ENCODE assay signal across 28 cellular contexts in genomic region chr13:112325941-112326645, GRCh38. TPM values are rescaled to one million over a fixed set of nuclear protein-coding genes. Genes with fewer than 3 reads are reported as not detected.
DNase-seq lines count a peak whose midpoint lies in the region; ATAC-seq and TF ChIP-seq lines count a peak whose summit lies in the region.
"Had no signal": no experiment of that assay in that cellular context is flagged by ENCODE, and none has a peak within 500 bp of the region (broad histone marks: within the 10 kb centered on the region; RNA-seq: fewer than 3 reads in every experiment).

No MANE protein-coding gene starts in this region.

- peaks cover 63% of the 10 kb centered on the region for H3K27me3 Mint-ChIP-seq in progenitor cell of endocrine pancreas

- no peak for TF ChIP-seq RAD21 in IMR-90 (IDR thresholded peaks at IDR 0.05; ENCODE audit: low read length)

- no peak overlapping the region for H3K18ac ChIP-seq in IMR-90 (ENCODE audit: low read depth, low read length)

- H3K4ac ChIP-seq in IMR-90 (ENCODE audit: low read depth, low read length) = no peak overlapping the region

- H2BK20ac ChIP-seq in IMR-90 (ENCODE audit: low read depth, low read length) = no peak overlapping the region

- no peak overlapping the region for H3K4me3 Mint-ChIP-seq in progenitor cell of endocrine pancreas (ENCODE audit: low read depth)
- H3K4me3 Mint-ChIP-seq: activated CD4-positive, alpha-beta T cell treated with anti-CD3 and anti-CD28 coated beads, Interleukin-2, amount 10 ng/mL, durations not matched to agents 24 days and 14 days; activated CD8-positive, alpha-beta memory T cell treated with anti-CD3 and anti-CD28 coated beads, Interleukin-2, amount 10 ng/mL, durations not matched to agents 7 days and 5 days; activated naive CD4-positive, alpha-beta T cell treated with anti-CD3 and anti-CD28 coated beads, Interleukin-2, amount 50 U/mL, for 24 hours; T-helper 17 cell had no signal

- H3K9me3 Mint-ChIP-seq in progenitor cell of endocrine pancreas (ENCODE audit: low read depth) = no peaks in the 10 kb centered on the region
- H3K9me3 Mint-ChIP-seq: activated CD4-positive, alpha-beta T cell treated with anti-CD3 and anti-CD28 coated beads, Interleukin-2, amount 10 ng/mL, durations not matched to agents 24 days and 14 days; activated naive CD4-positive, alpha-beta T cell treated with anti-CD3 and anti-CD28 coated beads, Interleukin-2, amount 50 U/mL, for 24 hours had no signal

- DNase-seq in IMR-90 = no peak
- DNase-seq in coronary artery (ENCODE audit: low spot score) = peak; percentile 56
- peak; percentile 75 for DNase-seq in mesenteric fat pad (ENCODE audit: low spot score)
- DNase-seq in effector CD4-positive, alpha-beta T cell = no peak
- DNase-seq in NCI-H1048 (lab: John Stamatoyannopoulos, UW) = no peak
- DNase-seq in progenitor cell of endocrine pancreas (ENCODE audit: low spot score, unreplicated experiment) = no peak
- DNase-seq in HPDE6-E6E7 (ENCODE audit: extremely low spot score) = no peak
- DNase-seq: ACHN; activated CD4-positive, alpha-beta T cell treated with anti-CD3 and anti-CD28 coated beads, Interleukin-2, amount 10 ng/mL, durations not matched to agents 24 days and 14 days; activated CD8-positive, alpha-beta memory T cell treated with anti-CD3 and anti-CD28 coated beads, Interleukin-2, amount 10 ng/mL, durations not matched to agents 7 days and 5 days; central memory CD4-positive, alpha-beta T cell; mammary epithelial cell; NCI-H2171 treated with DMSO at 0.1 percent for 48 hours; NCI-H82; occipital lobe; OCI-M1; retina; stimulated activated CD4-positive, alpha-beta T cell treated with anti-CD3 and anti-CD28 coated beads, Interleukin-15, amount 100 ng/mL, for 24 hours; stimulated activated CD8-positive, alpha-beta memory T cell treated with anti-CD3 and anti-CD28 coated beads, Interleukin-4, amount 100 ng/mL, for 48 hours; T-helper 17 cell had no signal

- no peak overlapping the region for H3K27ac Mint-ChIP-seq in progenitor cell of endocrine pancreas
- H3K27ac Mint-ChIP-seq: activated CD4-positive, alpha-beta T cell treated with anti-CD3 and anti-CD28 coated beads, Interleukin-2, amount 10 ng/mL, durations not matched to agents 24 days and 14 days; activated CD8-positive, alpha-beta memory T cell treated with anti-CD3 and anti-CD28 coated beads, Interleukin-2, amount 10 ng/mL, durations not matched to agents 7 days and 5 days; activated naive CD4-positive, alpha-beta T cell treated with anti-CD3 and anti-CD28 coated beads, Interleukin-2, amount 50 U/mL, for 24 hours; T-helper 17 cell had no signal

- no peak overlapping the region for H4K5ac ChIP-seq in IMR-90 (ENCODE audit: low read depth, low read length)

- TF ChIP-seq CTCF in IMR-90 (conservative IDR thresholded peaks at IDR 0.05; ENCODE audit: low read depth, low read length) = no peak
- no peak for TF ChIP-seq CTCF in coronary artery (IDR thresholded peaks at IDR 0.05)
- no peak for TF ChIP-seq CTCF in progenitor cell of endocrine pancreas (IDR thresholded peaks at IDR 0.05; ENCODE audit: unreplicated experiment)

- H3K56ac ChIP-seq in IMR-90 (ENCODE audit: extremely low read depth, insufficient read depth, low read length) = no peak overlapping the region

- POLR2A ChIA-PET in IMR-90 (lab: Charles Lee; ENCODE audit: unreplicated experiment) = no interaction called here

- no peaks in the 10 kb centered on the region for H3K79me1 ChIP-seq in IMR-90 (ENCODE audit: low read depth in 1 of 2, low read length in 2 of 2)

- H2BK15ac ChIP-seq in IMR-90 (ENCODE audit: low read depth, low read length) = no peak overlapping the region

- no peaks in the 10 kb centered on the region for H4K20me1 ChIP-seq in BLaER1
- H4K20me1 ChIP-seq in IMR-90 (ENCODE audit: insufficient read depth, low read length) = no peaks in the 10 kb centered on the region

- H4K8ac ChIP-seq in IMR-90 (ENCODE audit: low read depth in 2 of 2, low read length in 2 of 2) = no peak overlapping the region

- H3K27me3 ChIP-seq in BLaER1 (0 out of 2 replicates have a peak, but pooled peaks cover 2% of the 10 kb centered on the region), IMR-90 (ENCODE audit: control insufficient read depth, insufficient read depth, low read length) (no peaks in the 10 kb centered on the region)

- no peaks in the 10 kb centered on the region for H3K36me3 Mint-ChIP-seq in progenitor cell of endocrine pancreas (ENCODE audit: insufficient read depth)
- H3K36me3 Mint-ChIP-seq: activated CD8-positive, alpha-beta memory T cell treated with anti-CD3 and anti-CD28 coated beads, Interleukin-2, amount 10 ng/mL, durations not matched to agents 7 days and 5 days; activated naive CD4-positive, alpha-beta T cell treated with anti-CD3 and anti-CD28 coated beads, Interleukin-2, amount 50 U/mL, for 24 hours had no signal

- no peak overlapping the region for H2AK9ac ChIP-seq in IMR-90 (replicated peaks; ENCODE audit: low read depth, low read length, poor library complexity)

- H3K9me3 ChIP-seq in BLaER1 (no peaks in the 10 kb centered on the region), IMR-90 (ENCODE audit: control insufficient read depth, insufficient read depth, low read length) (peaks cover 28% of the 10 kb centered on the region; the same call in 1 of the 2 replicates)
- H3K9me3 ChIP-seq: upper lobe of left lung had no signal

- WGBS in IMR-90 (ENCODE audit: extremely low coverage in 2 of 2, insufficient read length in 1 of 2), 2 experiments = 71% methylated on average over 14 of the region's 26 CpGs; no CpG with 5 or more reads in 1 of the 2 experiments

- no peak overlapping the region for H2AK5ac ChIP-seq in IMR-90 (ENCODE audit: low read depth, low read length)

- TF ChIP-seq POLR2A in IMR-90 (IDR thresholded peaks at IDR 0.05; ENCODE audit: low read depth, low read length) = no peak

- no peak overlapping the region for H3K23ac ChIP-seq in IMR-90 (ENCODE audit: low read depth, low read length)

- no peak overlapping the region for H2BK5ac ChIP-seq in IMR-90 (ENCODE audit: low read depth, low read length, poor library complexity, severe bottlenecking)

- no peaks in the 10 kb centered on the region for H3K36me3 ChIP-seq in BLaER1
- H3K36me3 ChIP-seq in IMR-90 (ENCODE audit: control insufficient read depth, insufficient read depth, low read length) = no peaks in the 10 kb centered on the region
- H3K36me3 ChIP-seq: upper lobe of left lung had no signal

- no TSS peak for BruUV-seq in IMR-90 (replicated peaks; lab: Mats Ljungman, UMichigan)

- no peaks in the 10 kb centered on the region for H3K4me1 Mint-ChIP-seq in progenitor cell of endocrine pancreas (ENCODE audit: low read depth)
- H3K4me1 Mint-ChIP-seq: activated CD4-positive, alpha-beta T cell treated with anti-CD3 and anti-CD28 coated beads, Interleukin-2, amount 10 ng/mL, durations not matched to agents 24 days and 14 days; activated CD8-positive, alpha-beta memory T cell treated with anti-CD3 and anti-CD28 coated beads, Interleukin-2, amount 10 ng/mL, durations not matched to agents 7 days and 5 days; activated naive CD4-positive, alpha-beta T cell treated with anti-CD3 and anti-CD28 coated beads, Interleukin-2, amount 50 U/mL, for 24 hours; T-helper 17 cell had no signal

- H3K4me2 ChIP-seq in BLaER1 = 0 out of 2 replicates have a peak overlapping the region, but pooled peaks have one; percentile 7
- no peak overlapping the region for H3K4me2 ChIP-seq in IMR-90 (ENCODE audit: low read depth, low read length)

- H2BK120ac ChIP-seq in IMR-90 (ENCODE audit: low read depth, low read length) = no peak overlapping the region

- H3K4me1 ChIP-seq in BLaER1 = peaks cover 10% of the 10 kb centered on the region; the same call in 1 of the 2 replicates
- H3K4me1 ChIP-seq in IMR-90 (ENCODE audit: control insufficient read depth, insufficient read depth, low read length) = no peaks in the 10 kb centered on the region

- no peak overlapping the region for H4K91ac ChIP-seq in IMR-90 (ENCODE audit: insufficient read depth, low read depth, low read length)

- no peaks in the 10 kb centered on the region for H3K9me1 ChIP-seq in IMR-90 (ENCODE audit: insufficient read depth, low read length)

- dilution Hi-C loops in IMR-90 (cut with HindIII; ENCODE audit: low sequenced_read_pairs, unreplicated experiment) = no loop called here

- H3K4me3 ChIP-seq in BLaER1 = no peak overlapping the region
- H3K4me3 ChIP-seq in IMR-90 (ENCODE audit: insufficient read depth, low read depth, low read length) = no peak overlapping the region
- no peak overlapping the region for H3K4me3 ChIP-seq in coronary artery
- H3K4me3 ChIP-seq: dorsolateral prefrontal cortex, upper lobe of left lung had no signal

- CTCF ChIA-PET in IMR-90 (lab: Yijun Ruan, JAX) = no interaction called here

- ATAC-seq in IMR-90 (ENCODE audit: low read depth) = no peak
- ATAC-seq: activated CD8-positive, alpha-beta memory T cell treated with anti-CD3 and anti-CD28 coated beads, Interleukin-2, amount 10 ng/mL, durations not matched to agents 7 days and 5 days; T-helper 17 cell had no signal

- intact Hi-C loops in IMR-90 (cut with micrococcal nuclease) = no loop called here

- no peak overlapping the region for H3K14ac ChIP-seq in IMR-90 (replicated peaks; ENCODE audit: low read depth, low read length)

- H2AFZ ChIP-seq in IMR-90 (replicated peaks; ENCODE audit: low read length, poor library complexity) = peak overlapping the region; percentile 51

- in situ Hi-C loops in IMR-90 (cut with MboI; ENCODE audit: low sequenced_read_pairs) = no loop called here

- H3K9ac ChIP-seq in BLaER1 (no peak overlapping the region), IMR-90 (ENCODE audit: low read depth, low read length) (no peak overlapping the region)

- H3K27ac ChIP-seq in BLaER1 = no peak overlapping the region
- H3K27ac ChIP-seq in IMR-90 (ENCODE audit: insufficient read depth, low read length) = no peak overlapping the region
- no peak overlapping the region for H3K27ac ChIP-seq in coronary artery
- H3K27ac ChIP-seq: C4-2B, epithelial cell of prostate, upper lobe of left lung had no signal

TF ChIP-seq in IMR-90, 13 proteins besides CTCF, POLR2A, EP300 and RAD21 (continues in another document):
- no peak for TF ChIP-seq RFX5 (IDR thresholded peaks at IDR 0.05; ENCODE audit: low read depth, low read length)
- TF ChIP-seq ELK1 (IDR thresholded peaks at IDR 0.05; ENCODE audit: borderline replicate concordance, low read depth, low read length) = no peak

RNA-seq across cellular contexts. Expression of gene SPACA7, which starts 50.1 kb away (rescaled TPM):
- not detected in 2 replicates for total RNA-seq in IMR-90 (2012; rRNA removed)
- not detected in 2 replicates for polyA plus RNA-seq in IMR-90 (2012; rRNA removed)
- not detected in 2 replicates for polyA plus RNA-seq in IMR-90 (2012; cell fraction: cytosol; rRNA removed)
- polyA plus RNA-seq in IMR-90 (2012; cell fraction: nucleus; rRNA removed; ENCODE audit: low replicate concordance) = not detected in 2 replicates
- total RNA-seq in mesenteric fat pad = not detected
- total RNA-seq in progenitor cell of endocrine pancreas = not detected in 2 replicates
- total RNA-seq: activated CD4-positive, alpha-beta T cell treated with anti-CD3 and anti-CD28 coated beads, Interleukin-2, amount 10 ng/mL, durations not matched to agents 24 days and 14 days; activated CD8-positive, alpha-beta memory T cell treated with anti-CD3 and anti-CD28 coated beads, Interleukin-2, amount 10 ng/mL, durations not matched to agents 7 days and 5 days; dorsolateral prefrontal cortex; fibroblast of villous mesenchyme; mammary epithelial cell; occipital lobe; T-helper 17 cell; upper lobe of left lung had no signal
- polyA plus RNA-seq: keratinocyte, mammary epithelial cell had no signal

Comparison
In these comparisons a context has a peak if more than half of its experiments do, and no peak if none do; other contexts are left out.
1. DNase-seq: peak in coronary artery (single experiment) and mesenteric fat pad (single experiment); none in IMR-90 (single experiment), effector CD4-positive, alpha-beta T cell (single experiment), NCI-H1048 (single experiment), progenitor cell of endocrine pancreas (single experiment) and HPDE6-E6E7 (single experiment).